In genomic region chr16:66618588-66618987, GRCh38 we compare ENCODE assay signal across 10 cellular contexts. TPM values are rescaled to one million over a fixed set of nuclear protein-coding genes. Genes with fewer than 3 reads are reported as not detected.
DNase-seq lines count a peak whose midpoint lies in the region; ATAC-seq, FAIRE-seq and TF ChIP-seq lines count a peak whose summit lies in the region.
"Had no signal": no experiment of that assay in that cellular context is flagged by ENCODE, and none has a peak within 500 bp of the region (broad histone marks: within the 10 kb centered on the region; RNA-seq: fewer than 3 reads in every experiment).

No MANE protein-coding gene starts in this region.

- TF ChIP-seq RAD21 in HCT116 (IDR thresholded peaks at IDR 0.05; ENCODE audit: low read depth) = no peak

- H3K4me3 ChIP-seq in HCT116 (replicated peaks in 1 of 2; ENCODE audit: low read depth in 1 of 2, low read length in 2 of 2) (0 out of 4 replicates have a peak overlapping the region, but pooled peaks of 1 of the 2 experiments have one; percentile 9), heart left ventricle (no peak overlapping the region), smooth muscle cell (no peak overlapping the region)

- RAD21 ChIA-PET in HCT116 (lab: Charles Lee; ENCODE audit: low non-redundant PET in 1 of 2, low total read pairs in 2 of 2, uncharacterized antibody in 2 of 2, unreplicated experiment in 2 of 2) = no interaction called here

- POLR2A ChIA-PET in HCT116 (lab: Charles Lee) = interaction anchor here (1.4 kb wide), 1 partner anchor 10 kb away, joined by 3 read pairs; no protein-coding TSS in a partner anchor

- peak overlapping the region; percentile 29 for H3K9ac ChIP-seq in HCT116 (ENCODE audit: low read length)
- peak overlapping the region; percentile 33 for H3K9ac ChIP-seq in smooth muscle cell (ENCODE audit: low read depth)

- H3K27ac Mint-ChIP-seq in activated T-helper 17 cell treated with anti-CD3 and anti-CD28 coated beads, Interleukin-2, amount 50 U/mL, for 72 hours = no peak overlapping the region

- H3K4me2 ChIP-seq in HCT116 (ENCODE audit: low read length) = peak overlapping the region; percentile 65
- H3K4me2 ChIP-seq in smooth muscle cell = peak overlapping the region; percentile 71

- intact Hi-C loops in HCT116 (cut with micrococcal nuclease) (no loop called here), heart left ventricle (cut with DNase I) (loop anchor here in 1 of 10 donors (10.0 kb wide), 1 partner anchor 76 kb away; the partner anchor contains the start of gene CMTM4)

- H3K79me2 ChIP-seq in HCT116 (ENCODE audit: insufficient read depth, low read length) (no peaks in the 10 kb centered on the region), smooth muscle cell (ENCODE audit: low read depth) (no peaks in the 10 kb centered on the region)

- H3K9me3 ChIP-seq in HCT116 (ENCODE audit: control insufficient read depth in 1 of 2, insufficient read depth in 1 of 2, low read depth in 1 of 2, low read length in 2 of 2) = no peaks in the 10 kb centered on the region
- H3K9me3 ChIP-seq in heart left ventricle = no peaks in the 10 kb centered on the region
- no peaks in the 10 kb centered on the region for H3K9me3 ChIP-seq in smooth muscle cell (replicated peaks; ENCODE audit: low read depth)

- H3K36me3 ChIP-seq in HCT116 (ENCODE audit: control insufficient read depth in 1 of 2, insufficient read depth in 2 of 2, low read length in 2 of 2) (peaks cover 6 to 12% of the 10 kb centered on the region in 2 experiments; a peak in 2 of 4 replicates), heart left ventricle (peaks cover 0 to 25% (median 11%) of the 10 kb centered on the region in 9 donors), smooth muscle cell (ENCODE audit: low read depth) (no peaks in the 10 kb centered on the region)

- H3K36me3 Mint-ChIP-seq in activated T-helper 17 cell treated with anti-CD3 and anti-CD28 coated beads, Interleukin-2, amount 50 U/mL, for 72 hours (ENCODE audit: low read depth) = peaks cover 5% of the 10 kb centered on the region

- H3K9me2 ChIP-seq in HCT116 (ENCODE audit: insufficient read depth) = no peaks in the 10 kb centered on the region

- no peak for TF ChIP-seq POLR2A in HCT116 (IDR thresholded peaks at IDR 0.05; ENCODE audit: borderline replicate concordance, extremely low read depth, insufficient read depth, insufficient read length)
- TF ChIP-seq POLR2A in heart left ventricle (IDR thresholded peaks at IDR 0.05) = no peak

- 73 to 92% (median 83%) methylated on average over 6 to 8 of the region's 8 CpGs for WGBS in heart left ventricle, 4 donors
- WGBS in smooth muscle cell (ENCODE audit: low lambda C conversion rate) = 42% methylated on average over 8 of the region's 8 CpGs

- BruUV-seq in HCT116 (replicated peaks; lab: Mats Ljungman, UMichigan) = no TSS peak

- H3K4me1 ChIP-seq in HCT116 (ENCODE audit: control insufficient read depth in 1 of 2, insufficient read depth in 2 of 2, low read length in 2 of 2) (peaks cover 25 to 33% of the 10 kb centered on the region in 2 experiments), heart left ventricle (peaks cover 0 to 30% (median 12%) of the 10 kb centered on the region in 12 donors), smooth muscle cell (ENCODE audit: low read depth) (peaks cover 25% of the 10 kb centered on the region)

- no peaks in the 10 kb centered on the region for H3K4me1 Mint-ChIP-seq in activated T-helper 17 cell treated with anti-CD3 and anti-CD28 coated beads, Interleukin-2, amount 50 U/mL, for 72 hours

- CTCF ChIA-PET in HCT116 (lab: Charles Lee) = interaction anchor here (1.0 to 4.3 kb wide), 2 partner anchors 10 to 32 kb away, joined by 4 to 41 read pairs; no protein-coding TSS in a partner anchor

- H3K9me3 Mint-ChIP-seq in activated T-helper 17 cell treated with anti-CD3 and anti-CD28 coated beads, Interleukin-2, amount 50 U/mL, for 72 hours = no peaks in the 10 kb centered on the region

- H2AFZ ChIP-seq in HCT116 (ENCODE audit: low read depth, low read length, poor library complexity, severe bottlenecking) (no peak overlapping the region), smooth muscle cell (ENCODE audit: low read depth) (no peak overlapping the region)

- peak overlapping the region; percentile 54 for H3K27ac ChIP-seq in HCT116 (ENCODE audit: low read depth, low read length)
- peak overlapping the region in 4 of 12 donors; percentile 14 to 34 (median 26) for H3K27ac ChIP-seq in heart left ventricle
- H3K27ac ChIP-seq in smooth muscle cell (ENCODE audit: low read depth) = peak overlapping the region; percentile 84

- H4K20me1 ChIP-seq in HCT116 (ENCODE audit: insufficient read depth) (no peaks in the 10 kb centered on the region), smooth muscle cell (ENCODE audit: low read depth) (peaks cover 6% of the 10 kb centered on the region)

- TF ChIP-seq CTCF in HCT116 (IDR thresholded peaks at IDR 0.05 in 2 of 3, conservative IDR thresholded peaks at IDR 0.05 in 1 of 3; ENCODE audit: borderline replicate concordance in 1 of 3, insufficient read depth in 1 of 3, low read depth in 2 of 3, low read length in 2 of 3) (no peak), heart left ventricle (IDR thresholded peaks at IDR 0.05) (no peak), smooth muscle cell (IDR thresholded peaks at IDR 0.05; ENCODE audit: borderline replicate concordance, insufficient read depth, poor library complexity, severe bottlenecking) (no peak)

- DNase-seq in HCT116 (ENCODE audit: low read depth, low spot score) = peak; percentile 70
- no peak for DNase-seq in heart left ventricle
- no peak for DNase-seq in smooth muscle cell (lab: John Stamatoyannopoulos, UW; ENCODE audit: unreplicated experiment)
- no peak for DNase-seq in GM19239 (ENCODE audit: insufficient read length, low spot score)
- DNase-seq: activated effector memory CD4-positive, alpha-beta T cell treated with Interleukin-2 at 50 U/mL for 16 hours; NCI-H1417 treated with DMSO at 0.1 percent for 48 hours had no signal

- H3K27me3 ChIP-seq in HCT116 (ENCODE audit: insufficient read depth, low read length) (no peaks in the 10 kb centered on the region), heart left ventricle (no peaks in the 10 kb centered on the region), smooth muscle cell (ENCODE audit: low read depth) (no peaks in the 10 kb centered on the region)

- no peak for FAIRE-seq in GM19239 (lab: Jason Lieb, UNC)

- H3K27me3 Mint-ChIP-seq in activated T-helper 17 cell treated with anti-CD3 and anti-CD28 coated beads, Interleukin-2, amount 50 U/mL, for 72 hours = no peaks in the 10 kb centered on the region

- ATAC-seq in HCT116 = peak; percentile 96
- ATAC-seq in activated T-helper 17 cell treated with anti-CD3 and anti-CD28 coated beads, Interleukin-2, amount 50 U/mL, for 72 hours (replicated peaks) = peak; percentile 62
- ATAC-seq in heart left ventricle = peak in 3 of 4 donors; percentile 55 to 80 (median 78)
- ATAC-seq in GM21526 (IDR thresholded peaks at IDR 0.05; ENCODE audit: low FRiP score, unreplicated experiment) = no peak
- ATAC-seq in HG03439 (IDR thresholded peaks at IDR 0.05; ENCODE audit: unreplicated experiment) = no peak
- no peak for ATAC-seq in HG03565 (IDR thresholded peaks at IDR 0.05; ENCODE audit: unreplicated experiment)

- no peak overlapping the region for H3K4me3 Mint-ChIP-seq in activated T-helper 17 cell treated with anti-CD3 and anti-CD28 coated beads, Interleukin-2, amount 50 U/mL, for 72 hours

- no peaks in the 10 kb centered on the region for H3F3A ChIP-seq in smooth muscle cell (ENCODE audit: low read depth)

TF ChIP-seq in HCT116, 20 proteins besides CTCF, POLR2A, EP300 and RAD21 (continues in another document):
- TF ChIP-seq SP1 (IDR thresholded peaks at IDR 0.05; ENCODE audit: low read depth) (peak; percentile 81), EZH2 (IDR thresholded peaks at IDR 0.05) (no peak), FOSL1 (IDR thresholded peaks at IDR 0.05; ENCODE audit: low read depth) (peak; percentile 89), ZFX (IDR thresholded peaks at IDR 0.05) (no peak), SIN3A (IDR thresholded peaks at IDR 0.05; ENCODE audit: low read depth) (peak; percentile 63), JUND (IDR thresholded peaks at IDR 0.05) (peak; percentile 87), MAX (IDR thresholded peaks at IDR 0.05) (peak; percentile 59; the same call in 1 of the 2 replicates), ATF3 (IDR thresholded peaks at IDR 0.05) (no peak), POLR2AphosphoS5 (IDR thresholded peaks at IDR 0.05; ENCODE audit: low read depth, low read length) (peak; percentile 53), TCF7L2 (IDR thresholded peaks at IDR 0.05; ENCODE audit: borderline replicate concordance, extremely low read depth, insufficient read depth, insufficient read length) (no peak), EZH2phosphoT487 (IDR thresholded peaks at IDR 0.05; ENCODE audit: borderline replicate concordance) (no peak)

RNA-seq across cellular contexts. Expression of gene CMTM3, which starts 14.1 kb away (rescaled TPM):
- total RNA-seq in HCT116 (2021; ENCODE audit: unreplicated experiment) = 12.8 TPM
- polyA plus RNA-seq in HCT116 (2012) = 9.8 and 11.8 TPM in 2 replicates
- total RNA-seq in activated T-helper 17 cell treated with anti-CD3 and anti-CD28 coated beads, Interleukin-2, amount 50 U/mL, for 72 hours = 10 to 100 TPM; 46.7 to 64.1 TPM
- total RNA-seq in heart left ventricle = 10 to 100 TPM in 4 of 9 donors, 1 to 10 TPM in 5; 5.8 to 30.9 (median 9.6) TPM
- polyA plus RNA-seq in heart left ventricle = 10 to 100 TPM in 1 of 2 donors, 1 to 10 TPM in 1; 6.5 to 13.5 TPM
- total RNA-seq in smooth muscle cell = 21.8 and 36.6 TPM in 2 replicates
- polyA plus RNA-seq in smooth muscle cell = 57.3 and 57.8 TPM in 2 replicates

RNA-seq across cellular contexts. Expression of gene CMTM2, which starts 39.3 kb away (rescaled TPM):
- total RNA-seq in HCT116 (2021; ENCODE audit: unreplicated experiment) (0.42 TPM), heart left ventricle (under 1 TPM in 1 of 9 donors, not detected in 8; 0.52 TPM), smooth muscle cell (not detected in 2 replicates)
- 0.15 and 0.16 TPM in 2 replicates for polyA plus RNA-seq in HCT116 (2012)
- 1 to 10 TPM in 1 of 2 donors, under 1 TPM in 1; 0.78 to 1.3 TPM for total RNA-seq in activated T-helper 17 cell treated with anti-CD3 and anti-CD28 coated beads, Interleukin-2, amount 50 U/mL, for 72 hours
- polyA plus RNA-seq in heart left ventricle (not detected), smooth muscle cell (0.60 TPM in 1 of 2 replicates, not detected in the other)

RNA-seq across cellular contexts. Expression of gene CMTM1, which starts 52.3 kb away (rescaled TPM):
- total RNA-seq in HCT116 (2021; ENCODE audit: unreplicated experiment) (5.2 TPM), heart left ventricle (1 to 10 TPM in 5 of 9 donors, under 1 TPM in 3, not detected in 1; 0.49 to 2.4 (median 1.1) TPM), smooth muscle cell (0.27 and 2.6 TPM in 2 replicates)
- polyA plus RNA-seq in HCT116 (2012) = 2.3 TPM in 2 replicates
- 10 to 100 TPM; 15.8 to 15.9 TPM for total RNA-seq in activated T-helper 17 cell treated with anti-CD3 and anti-CD28 coated beads, Interleukin-2, amount 50 U/mL, for 72 hours
- polyA plus RNA-seq in heart left ventricle (under 1 TPM in 1 of 2 donors, not detected in 1; 0.40 TPM), smooth muscle cell (2.5 and 2.6 TPM in 2 replicates)

Comparison
In these comparisons a context has a peak if more than half of its experiments do, and no peak if none do; other contexts are left out.
1. ATAC-seq: peak in HCT116 (single experiment), activated T-helper 17 cell treated with anti-CD3 and anti-CD28 coated beads, Interleukin-2, amount 50 U/mL, for 72 hours (single experiment) and heart left ventricle (3 of 4); none in GM21526 (single experiment), HG03439 (single experiment) and HG03565 (single experiment).